ENCODE assay signal across 8 cellular contexts in the genomic region with DNA sequence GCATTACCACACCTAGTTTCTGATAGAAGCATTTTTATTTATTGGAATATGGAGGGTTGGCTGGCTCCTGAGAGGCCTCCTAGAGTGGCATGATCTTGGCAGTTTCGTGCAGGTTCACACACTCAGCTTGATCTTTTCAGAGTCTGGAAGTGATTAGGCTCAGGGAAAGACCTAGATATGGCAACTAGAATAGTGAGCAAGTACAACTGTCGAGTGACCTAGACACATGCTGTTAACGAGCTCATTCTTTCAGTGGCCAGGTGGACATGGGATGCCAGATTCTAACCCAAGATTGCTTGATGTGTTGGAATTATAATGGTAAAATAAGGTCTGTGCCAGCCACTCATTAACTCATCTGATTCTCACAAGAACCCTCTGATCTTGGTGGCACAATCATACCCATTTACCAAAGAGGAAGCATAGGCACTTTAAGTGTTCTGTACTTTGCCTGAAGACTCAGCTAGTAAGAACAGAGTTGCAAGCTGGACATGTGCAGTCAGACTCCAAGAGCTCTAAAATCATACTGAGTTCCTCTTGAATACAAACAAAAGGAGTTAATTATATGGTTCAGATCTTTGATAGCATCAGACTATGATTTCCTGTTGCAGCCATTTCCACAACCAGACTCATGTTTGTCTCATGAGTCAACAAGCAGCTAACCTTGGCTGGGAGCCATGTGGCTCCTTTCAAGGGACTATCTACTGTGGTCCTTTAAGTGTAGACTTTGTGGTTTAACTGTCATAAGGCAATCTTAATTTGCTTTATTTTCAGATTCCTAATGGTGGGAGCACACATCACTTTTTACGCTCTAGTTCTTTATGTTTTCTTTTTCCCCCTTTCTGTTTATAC.
A peak's percentile ranks its signal among the peaks of the same experiment; 100 is the strongest.
DNase-seq lines count a peak whose midpoint lies in the region; ATAC-seq and TF ChIP-seq lines count a peak whose summit lies in the region.

No MANE protein-coding gene starts in this region.

- TF ChIP-seq POLR2A in upper lobe of left lung (IDR thresholded peaks at IDR 0.05): no peak

- no peak overlapping the region for H3K4me3 ChIP-seq in upper lobe of left lung

- in situ Hi-C loops in Caki2 (cut with HindIII; ENCODE audit: low pct_unique_long_range_greater_than_20kb, low sequenced_read_pairs): no loop called here

- peak overlapping the region in 7 of 10 donors; percentile 32 to 81 (median 70) for H3K27ac Mint-ChIP-seq in naive thymus-derived CD8-positive, alpha-beta T cell

- peak overlapping the region in 6 of 10 donors; percentile 5 to 43 (median 20) for H3K4me3 Mint-ChIP-seq in naive thymus-derived CD8-positive, alpha-beta T cell

- peaks cover 0 to 2% (median 0%) of the 10 kb centered on the region in 9 donors for H3K9me3 Mint-ChIP-seq in naive thymus-derived CD8-positive, alpha-beta T cell

- peaks cover 0 to 10% (median 7%) of the 10 kb centered on the region in 4 donors for H3K4me1 ChIP-seq in upper lobe of left lung

- H3K36me3 Mint-ChIP-seq in naive thymus-derived CD8-positive, alpha-beta T cell: no peaks in the 10 kb centered on the region

- WGBS in upper lobe of left lung, 2 donors: 78 to 82% methylated on average over 2 to 4 of the region's 4 CpGs

- POLR2A ChIA-PET in naive thymus-derived CD8-positive, alpha-beta T cell (lab: Charles Lee): no interaction called here

- H3K4me1 Mint-ChIP-seq in naive thymus-derived CD8-positive, alpha-beta T cell: peaks cover 7 to 18% (median 15%) of the 10 kb centered on the region in 4 donors

- peaks cover 0 to 1% (median 0%) of the 10 kb centered on the region in 5 donors for H3K27me3 Mint-ChIP-seq in naive thymus-derived CD8-positive, alpha-beta T cell

- peak; percentile 98 to 99 for ATAC-seq in naive thymus-derived CD8-positive, alpha-beta T cell
- ATAC-seq in upper lobe of left lung (ENCODE audit: low FRiP score in 2 of 2) (peak; percentile 59 to 75), GM21390 (IDR thresholded peaks at IDR 0.05; ENCODE audit: unreplicated experiment) (no peak), HG03280 (IDR thresholded peaks at IDR 0.05; ENCODE audit: unreplicated experiment) (no peak)

- H3K36me3 ChIP-seq in upper lobe of left lung: peaks cover 0 to 24% (median 5%) of the 10 kb centered on the region in 4 donors

- TF ChIP-seq EP300 in upper lobe of left lung (IDR thresholded peaks at IDR 0.05): no peak

- no peaks in the 10 kb centered on the region for H3K9me3 ChIP-seq in upper lobe of left lung

- DNase-seq in Caki2 (ENCODE audit: low read depth) (peak; percentile 95), NCI-H2029 (lab: John Stamatoyannopoulos, UW) (peak; percentile 91), upper lobe of left lung (peak in 1 of 2 donors; percentile 50)
- DNase-seq in activated CD4-positive, alpha-beta T cell treated with anti-CD3 and anti-CD28 coated beads for 1 hour: peak; percentile 33
- DNase-seq in effector CD8-positive, alpha-beta T cell (lab: John Stamatoyannopoulos, UW): peak; percentile 8
- peak; percentile 16 to 87 (median 64) for DNase-seq in naive thymus-derived CD8-positive, alpha-beta T cell

- no peak for TF ChIP-seq CTCF in upper lobe of left lung (IDR thresholded peaks at IDR 0.05)

- peak overlapping the region in 1 of 4 donors; percentile 35 for H3K27ac ChIP-seq in upper lobe of left lung

- no peaks in the 10 kb centered on the region for H3K27me3 ChIP-seq in upper lobe of left lung

Comparison
In these comparisons a context has a peak if more than half of its experiments do, and no peak if none do; other contexts are left out.
1. ATAC-seq: peak in naive thymus-derived CD8-positive, alpha-beta T cell (2 of 2) and upper lobe of left lung (2 of 2); none in GM21390 (single experiment) and HG03280 (single experiment).